ENCODE assay signal across 24 cellular contexts in the genomic region with DNA sequence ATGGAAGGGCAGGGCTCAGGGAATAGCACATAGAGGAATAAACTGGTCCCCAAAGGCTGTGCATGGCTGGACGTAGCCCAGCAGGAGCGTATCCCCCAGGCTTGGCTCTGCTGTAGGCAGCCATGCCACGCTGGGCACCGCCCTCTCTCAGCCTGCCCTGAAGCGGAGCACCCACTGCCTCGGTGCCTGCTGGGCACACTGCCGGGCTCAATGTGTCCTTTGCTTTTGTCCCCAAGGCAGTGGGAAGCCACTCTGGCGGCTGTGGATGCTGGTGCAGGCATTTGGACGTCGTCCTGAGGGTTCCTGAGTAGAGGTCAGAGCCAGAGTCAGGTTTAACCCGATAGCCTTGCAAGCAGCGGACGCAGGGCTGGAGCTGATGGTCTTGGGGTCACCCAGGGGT.
"Had no signal": no experiment of that assay in that cellular context is flagged by ENCODE, and none has a peak within 500 bp of the region (broad histone marks: within the 10 kb centered on the region; RNA-seq: fewer than 3 reads in every experiment).

No MANE protein-coding gene starts in this region.

- FAIRE-seq: keratinocyte had no signal

- H3K4me1 ChIP-seq: lower lobe of right lung, right lobe of liver, uterus had no signal

- H2AFZ ChIP-seq: neural progenitor cell had no signal

- H3K36me3 ChIP-seq: left lung, lower lobe of right lung, neural progenitor cell, ovary, right atrium auricular region, right lobe of liver, tibial nerve, uterus had no signal

- H3K4me3 ChIP-seq: left lung, lower lobe of right lung, neural progenitor cell, ovary, right atrium auricular region, right lobe of liver, smooth muscle cell, tibial nerve, uterus had no signal

- H3K27ac ChIP-seq: left lung, lower lobe of right lung, neural progenitor cell, ovary, right atrium auricular region, right lobe of liver, tibial nerve, uterus had no signal

- H3K27me3 ChIP-seq: neural progenitor cell, ovary, right atrium auricular region, right lobe of liver, uterus had no signal

- H3K4me2 ChIP-seq: neural progenitor cell, smooth muscle cell had no signal

- DNase-seq: kidney glomerular epithelial cell; left cardiac atrium; lower lobe of right lung; mammary epithelial cell; mesendoderm; naive B cell; natural killer cell; nephron progenitor cell; ovary; stimulated activated CD4-positive, alpha-beta T cell treated with anti-CD3 and anti-CD28 coated beads, Interleukin-1b, Interleukin-23, amount 100 ng/mL, for 48 hours; stimulated activated CD4-positive, alpha-beta T cell treated with anti-CD3 and anti-CD28 coated beads, Interleukin-2, amount 100 ng/mL, for 48 hours; stimulated activated CD4-positive, alpha-beta T cell treated with anti-CD3 and anti-CD28 coated beads, Interleukin-4, amount 100 ng/mL, for 4 hours; stimulated activated CD8-positive, alpha-beta memory T cell treated with anti-CD3 and anti-CD28 coated beads, Interleukin-4, amount 100 ng/mL, for 48 hours; stimulated activated naive CD4-positive, alpha-beta T cell treated with Interleukin-2 at 50 U/mL for 16 hours; stimulated activated naive CD8-positive, alpha-beta T cell treated with anti-CD3 and anti-CD28 coated beads, Interleukin-15, amount 100 ng/mL, for 72 hours; uterus had no signal

- H3K9me3 ChIP-seq: left lung, lower lobe of right lung, ovary, right atrium auricular region, right lobe of liver, tibial nerve, uterus had no signal

- ATAC-seq: left cardiac atrium; left lung; lower lobe of right lung; natural killer cell; right lobe of liver; stimulated activated memory B cell treated with anti-CD40 and anti-IgM and Interleukin-4, amounts not matched to agents 10 μg/mL and 1 μg/mL and 100 μg/mL, for 72 hours; stimulated activated naive CD8-positive, alpha-beta T cell treated with anti-CD3 and anti-CD28 coated beads, Interleukin-15, amount 100 ng/mL, for 72 hours had no signal

- H3K9ac ChIP-seq: neural progenitor cell had no signal
